Comparison of ENCODE assay signal across 7 cellular contexts in the genomic region with DNA sequence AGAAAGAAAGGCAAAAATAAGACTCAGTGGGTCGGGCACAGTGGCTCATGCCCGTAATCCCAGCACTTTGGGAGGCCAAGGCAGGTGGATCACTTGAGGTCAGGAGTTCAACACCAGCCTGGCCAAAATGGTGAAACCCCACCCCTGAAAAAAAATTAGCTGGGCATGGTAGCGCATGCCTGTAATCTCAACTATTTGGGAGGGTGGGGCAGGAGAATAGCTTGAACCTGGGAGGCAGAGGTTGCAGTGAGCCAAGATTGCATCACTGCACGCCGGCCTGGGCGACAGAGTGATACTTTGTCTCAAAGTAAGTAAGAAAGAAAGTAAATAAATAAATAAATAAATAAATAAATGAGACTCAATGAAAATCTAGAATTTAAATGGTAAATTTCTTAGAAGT.
DNase-seq lines count a peak whose midpoint lies in the region; ATAC-seq, FAIRE-seq and TF ChIP-seq lines count a peak whose summit lies in the region.
"Not testable (repeated sequence)": the region's sequence is repeated elsewhere in the genome, so short reads cannot be mapped to it uniquely, and the experiment has no call there.

No MANE protein-coding gene starts in this region.

- H4K8ac ChIP-seq in mesenchymal stem cell (ENCODE audit: low read length) = not testable (repeated sequence)

- not testable (repeated sequence) for H3K27me3 Mint-ChIP-seq in HFFc6 (ENCODE audit: insufficient read depth)

- POLR2A ChIA-PET in Panc1 (lab: Charles Lee); K562 (lab: Yijun Ruan, JAX): not testable (repeated sequence)

- H2BK120ac ChIP-seq in mesenchymal stem cell (ENCODE audit: low read depth, low read length) = peak overlapping the region; percentile 57

- TF ChIP-seq RAD21 in K562 (CRISPR knock-in tag; conservative IDR thresholded peaks at IDR 0.05 in 1 of 2, IDR thresholded peaks at IDR 0.05 in 1 of 2) = not testable (repeated sequence)

- intact Hi-C loops in Panc1 (cut with micrococcal nuclease; ENCODE audit: unreplicated experiment); K562 (cut with micrococcal nuclease); Right ventricle myocardium superior (cut with DNase I): not testable (repeated sequence)

- not testable (repeated sequence) for H3K9ac ChIP-seq in K562 (ENCODE audit: insufficient read depth in 1 of 2, low read depth in 2 of 2, low read length in 2 of 2); mesenchymal stem cell (ENCODE audit: low read length)
- H3K9ac ChIP-seq in smooth muscle cell (ENCODE audit: low read depth) = peak overlapping the region; percentile 65

- not testable (repeated sequence) for H2AFZ ChIP-seq in K562 (ENCODE audit: low read depth, low read length); mesenchymal stem cell (ENCODE audit: low read depth, low read length); smooth muscle cell (ENCODE audit: low read depth)

- not testable (repeated sequence) for BruUV-seq in Panc1 (replicated peaks; lab: Mats Ljungman, UMichigan); K562 (replicated peaks; lab: Mats Ljungman, UMichigan)

- not testable (repeated sequence) for ATAC-seq in Panc1; K562; Right ventricle myocardium superior (ENCODE audit: poor library complexity)

- H3K23ac ChIP-seq in mesenchymal stem cell (ENCODE audit: low read length in 2 of 2) = not testable (repeated sequence)

- FAIRE-seq in K562 (lab: Jason Lieb, UNC) = not testable (repeated sequence)

- not testable (repeated sequence) for H2BK5ac ChIP-seq in mesenchymal stem cell (ENCODE audit: low read depth, low read length, poor library complexity, severe bottlenecking)

- H3K79me1 ChIP-seq in mesenchymal stem cell (replicated peaks; ENCODE audit: low read length, poor library complexity, severe bottlenecking) = not testable (repeated sequence)

- H3K4me1 Mint-ChIP-seq in HFFc6 (ENCODE audit: low read depth) = peaks cover 36% of the 10 kb centered on the region

- peak overlapping the region; percentile 44 for H2BK15ac ChIP-seq in mesenchymal stem cell (ENCODE audit: low read depth, poor library complexity, severe bottlenecking)

- not testable (repeated sequence) for H3K36me3 ChIP-seq in Panc1 (ENCODE audit: control insufficient read depth, insufficient read depth, low read length); K562 (ENCODE audit: control insufficient read depth, insufficient read depth, low read length); mesenchymal stem cell (ENCODE audit: control insufficient read depth in 1 of 2, insufficient read depth in 2 of 2, low read depth in 1 of 2, low read length in 2 of 2); smooth muscle cell (ENCODE audit: low read depth)

- H2BK12ac ChIP-seq in mesenchymal stem cell (ENCODE audit: low read length in 2 of 2) = peak overlapping the region; percentile 63 to 88

- TF ChIP-seq CTCF in HFFc6 (IDR thresholded peaks at IDR 0.05); Panc1 (IDR thresholded peaks at IDR 0.05); K562 (IDR thresholded peaks at IDR 0.05 in 2 of 3, conservative IDR thresholded peaks at IDR 0.05 in 1 of 3; ENCODE audit: insufficient read depth in 2 of 3, low read depth in 1 of 3, low read length in 3 of 3); smooth muscle cell (IDR thresholded peaks at IDR 0.05; ENCODE audit: borderline replicate concordance, insufficient read depth, poor library complexity, severe bottlenecking): not testable (repeated sequence)

- not testable (repeated sequence) for H3F3A ChIP-seq in smooth muscle cell (ENCODE audit: low read depth)

- not testable (repeated sequence) for DNase-seq in HFFc6; Panc1 (ENCODE audit: low read depth, low spot score); K562 (ENCODE audit: extremely low read depth in 1 of 4, low spot score in 3 of 4); mesenchymal stem cell; smooth muscle cell (lab: John Stamatoyannopoulos, UW; ENCODE audit: unreplicated experiment)
- peak; percentile 78 for DNase-seq in epithelial cell of prostate (ENCODE audit: low read depth, low spot score)
- DNase-seq in Right ventricle myocardium superior = peak; percentile 26

- H4K91ac ChIP-seq in mesenchymal stem cell (ENCODE audit: low read length) = not testable (repeated sequence)

- not testable (repeated sequence) for H4K20me1 ChIP-seq in K562 (replicated peaks; ENCODE audit: control insufficient read depth, insufficient read depth, low read length); smooth muscle cell (ENCODE audit: low read depth)

- TF ChIP-seq POLR2A in K562 (conservative IDR thresholded peaks at IDR 0.05) = not testable (repeated sequence)

- peak overlapping the region; percentile 64 to 72 for H3K18ac ChIP-seq in mesenchymal stem cell (ENCODE audit: low read depth in 1 of 2, low read length in 2 of 2)

- TF ChIP-seq EP300 in K562 (IDR thresholded peaks at IDR 0.05; ENCODE audit: low read length) = not testable (repeated sequence)

- not testable (repeated sequence) for H3K79me2 ChIP-seq in K562 (ENCODE audit: control insufficient read depth, insufficient read depth, low read length); smooth muscle cell (ENCODE audit: low read depth)

- H2AK5ac ChIP-seq in mesenchymal stem cell (ENCODE audit: low read length, severe bottlenecking) = peak overlapping the region; percentile 81

- H3K36me3 Mint-ChIP-seq in HFFc6 (ENCODE audit: low read depth) = peaks cover 16% of the 10 kb centered on the region

- peak overlapping the region in 1 of 2 experiments; percentile 70 for H3K14ac ChIP-seq in mesenchymal stem cell (ENCODE audit: low read length in 2 of 2)

- H3K9me1 ChIP-seq in K562 (ENCODE audit: control insufficient read depth, insufficient read depth, low read length) = not testable (repeated sequence)

- H3K9me3 ChIP-seq in Panc1 (ENCODE audit: control insufficient read depth, insufficient read depth, low read depth, low read length) = peaks cover 13% of the 10 kb centered on the region; the same call in 1 of the 2 replicates
- H3K9me3 ChIP-seq in K562 (replicated peaks; ENCODE audit: control insufficient read depth, insufficient read depth, low read depth, low read length); mesenchymal stem cell (ENCODE audit: control insufficient read depth, low read length); smooth muscle cell (replicated peaks; ENCODE audit: low read depth): not testable (repeated sequence)

- H3K4me3 ChIP-seq in Panc1 (ENCODE audit: low read depth in 2 of 2, low read length in 2 of 2); K562; mesenchymal stem cell (ENCODE audit: insufficient read depth in 1 of 2, low read depth in 1 of 2, low read length in 2 of 2); smooth muscle cell: not testable (repeated sequence)

- H3K9me3 Mint-ChIP-seq in HFFc6 = not testable (repeated sequence)

- H3K4me2 ChIP-seq in K562 (ENCODE audit: insufficient read depth, low read length); mesenchymal stem cell (ENCODE audit: low read length, poor library complexity, severe bottlenecking); smooth muscle cell: not testable (repeated sequence)

- H3K27ac ChIP-seq in Panc1 (ENCODE audit: low read length) (peak overlapping the region; percentile 94), epithelial cell of prostate (peak overlapping the region; percentile 100), mesenchymal stem cell (ENCODE audit: low read length, poor library complexity, severe bottlenecking) (peak overlapping the region; percentile 62), smooth muscle cell (ENCODE audit: low read depth) (peak overlapping the region; percentile 94)
- H3K27ac ChIP-seq in K562 (ENCODE audit: extremely low read depth, low read depth, low read length) = not testable (repeated sequence)

- 35% methylated on average over 6 of the region's 6 CpGs for WGBS in K562 (ENCODE audit: insufficient coverage, low coverage, missing lambda C conversion rate)
- WGBS in mesenchymal stem cell = 95% methylated on average over 3 of the region's 6 CpGs
- WGBS in smooth muscle cell (ENCODE audit: low lambda C conversion rate) = 83% methylated on average over 6 of the region's 6 CpGs

- H3K4ac ChIP-seq in mesenchymal stem cell (ENCODE audit: low read depth in 1 of 2, low read length in 2 of 2) = peak overlapping the region in 1 of 2 experiments; percentile 17

- in situ Hi-C loops in Panc1 (cut with HindIII; ENCODE audit: low pct_unique_long_range_greater_than_20kb, low sequenced_read_pairs); K562 (cut with MboI): not testable (repeated sequence)

- H3K4me3 Mint-ChIP-seq in HFFc6 = not testable (repeated sequence)

- not testable (repeated sequence) for H3K27me3 ChIP-seq in Panc1 (ENCODE audit: control insufficient read depth, insufficient read depth, low read length); K562 (ENCODE audit: control insufficient read depth in 2 of 2, insufficient read depth in 2 of 2, low read length in 2 of 2); mesenchymal stem cell (ENCODE audit: control insufficient read depth in 1 of 2, insufficient read depth in 1 of 2, low read length in 2 of 2); smooth muscle cell (ENCODE audit: low read depth)

- H3K4me1 ChIP-seq in Panc1 (ENCODE audit: control insufficient read depth, insufficient read depth, low read length) (peaks cover 42% of the 10 kb centered on the region), smooth muscle cell (ENCODE audit: low read depth) (peaks cover 12% of the 10 kb centered on the region)
- H3K4me1 ChIP-seq in K562 (replicated peaks in 1 of 2; ENCODE audit: control insufficient read depth in 2 of 2, insufficient read depth in 2 of 2, low read length in 2 of 2); mesenchymal stem cell (ENCODE audit: control insufficient read depth, insufficient read depth, low read depth, low read length): not testable (repeated sequence)

- H3K27ac Mint-ChIP-seq in HFFc6 = peak overlapping the region; percentile 71

- CTCF ChIA-PET in Panc1 (lab: Charles Lee); K562 (lab: Yijun Ruan, JAX; ENCODE audit: low intra/inter-chr PET ratio): not testable (repeated sequence)
